ENCODE assay signal across 35 cellular contexts in the genomic region with DNA sequence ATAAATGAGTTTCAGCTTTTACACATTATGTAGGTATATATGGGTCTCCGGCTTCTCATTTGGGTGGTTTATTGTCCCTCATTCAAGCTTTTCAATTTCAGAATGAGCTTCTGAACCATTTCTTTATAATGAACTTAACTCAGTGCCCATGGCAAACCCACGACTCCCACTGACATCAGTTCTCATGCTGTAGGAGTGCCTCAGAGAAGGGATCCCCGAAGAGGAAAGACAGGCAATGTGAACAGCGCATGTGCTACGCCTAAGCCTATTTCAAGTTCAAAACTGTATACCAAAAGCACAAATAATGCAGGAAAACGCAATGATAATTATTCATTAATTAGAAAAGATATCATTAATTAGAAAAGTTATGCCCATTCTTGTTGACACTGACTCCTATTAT.
"Had no signal": no experiment of that assay in that cellular context is flagged by ENCODE, and none has a peak within 500 bp of the region (broad histone marks: within the 10 kb centered on the region; RNA-seq: fewer than 3 reads in every experiment).

No MANE protein-coding gene starts in this region.

- H3K27ac ChIP-seq: KMS-11 had no signal

- H3K9ac ChIP-seq: KMS-11 had no signal

- H3K9me3 ChIP-seq: MG63 had no signal

- H3K27me3 ChIP-seq: MG63 had no signal

- H3K36me3 ChIP-seq: MG63 had no signal

- DNase-seq: Karpas-422, Kasumi-1, MG63, MM.1S, MV-4-11, NCI-H1048, NCI-H1092, NCI-H1092 treated with DMSO at 0.1 percent for 48 hours, NCI-H1105, NCI-H1105 treated with DMSO at 0.1 percent for 48 hours, NCI-H1417, NCI-H1417 treated with DMSO at 0.1 percent for 48 hours, NCI-H1436, NCI-H1436 treated with DMSO at 0.1 percent for 48 hours, NCI-H146, NCI-H1694, NCI-H1694 treated with DMSO at 0.1 percent for 48 hours, NCI-H187, NCI-H187 treated with DMSO at 0.1 percent for 48 hours, NCI-H1930, NCI-H2029, NCI-H2029 treated with DMSO at 0.1 percent for 48 hours, NCI-H2081, NCI-H2081 treated with DMSO at 0.1 percent for 48 hours, NCI-H2107, NCI-H2171, NCI-H2171 treated with DMSO at 0.1 percent for 48 hours, NCI-H2227 treated with DMSO at 0.1 percent for 48 hours, NCI-H226, NCI-H345, NCI-H446, NCI-H446 treated with DMSO at 0.1 percent for 48 hours, NCI-H510A, NCI-H510A treated with DMSO at 0.1 percent for 48 hours had no signal

- H3K4me3 ChIP-seq: MG63 had no signal

- H3K4me2 ChIP-seq: KMS-11 had no signal
